Comparison of ENCODE assay signal across 8 cellular contexts in the genomic region with DNA sequence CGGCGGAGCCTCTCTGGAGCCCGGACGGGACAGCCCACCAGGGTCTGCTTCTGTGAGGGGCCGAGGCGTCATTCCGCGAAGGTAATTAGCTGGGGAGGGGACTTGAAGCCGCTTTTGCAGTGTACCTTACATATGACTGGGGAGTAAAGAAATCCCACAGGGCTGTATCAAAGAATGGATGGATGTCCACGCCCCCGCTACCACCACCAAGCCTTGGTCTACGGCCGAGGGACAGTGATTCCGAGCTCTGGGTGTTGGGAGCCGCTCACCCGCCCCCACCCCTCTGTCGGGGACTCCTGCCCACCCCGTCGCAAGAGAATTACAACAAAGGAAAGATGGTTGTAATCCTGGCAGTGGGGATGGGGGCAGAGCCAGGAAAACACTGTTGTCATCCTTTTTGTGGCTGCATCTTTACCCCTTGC. TPM values are rescaled to one million over a fixed set of nuclear protein-coding genes. Genes with fewer than 3 reads are reported as not detected.
DNase-seq lines count a peak whose midpoint lies in the region; ATAC-seq and TF ChIP-seq lines count a peak whose summit lies in the region.

No MANE protein-coding gene starts in this region.

- peak; percentile 18 for ATAC-seq in GM18907 (IDR thresholded peaks at IDR 0.05; ENCODE audit: unreplicated experiment)
- peak; percentile 9 for ATAC-seq in HG03159 (IDR thresholded peaks at IDR 0.05; ENCODE audit: unreplicated experiment)
- no peak for ATAC-seq in T-cell (replicated peaks in 1 of 4)
- no peak for ATAC-seq in natural killer cell treated with Interleukin-12 subunit alpha and Interleukin-12 subunit beta and Interleukin-15 and Interleukin-18, amount 100 ng/mL, for 72 hours
- no peak for ATAC-seq in GM18519 (IDR thresholded peaks at IDR 0.05; ENCODE audit: low FRiP score, unreplicated experiment)

- no peaks in the 10 kb centered on the region for H3K27me3 Mint-ChIP-seq in T-cell
- H3K27me3 Mint-ChIP-seq in natural killer cell treated with Interleukin-12 subunit alpha and Interleukin-12 subunit beta and Interleukin-15 and Interleukin-18, amount 100 ng/mL, for 72 hours = no peaks in the 10 kb centered on the region

- peaks cover 41 to 50% (median 46%) of the 10 kb centered on the region in 3 donors for H3K4me1 Mint-ChIP-seq in T-cell
- H3K4me1 Mint-ChIP-seq in natural killer cell treated with Interleukin-12 subunit alpha and Interleukin-12 subunit beta and Interleukin-15 and Interleukin-18, amount 100 ng/mL, for 72 hours (ENCODE audit: low read depth in 2 of 2) = peaks cover 31 to 52% of the 10 kb centered on the region in 2 donors

- no peaks in the 10 kb centered on the region for H3K36me3 ChIP-seq in BE2C

- CTCF ChIA-PET in T-cell (lab: Charles Lee) = interaction anchor here (0.6 to 1.4 kb wide), 7 partner anchors 10 to 1553 kb away, joined by 3 to 7 read pairs (median 4); partner anchors contain the start of gene SHPRH (in 1 of the 2)

- DNase-seq in BE2C (peak; percentile 51), T-cell (peak in 1 of 34 experiments; percentile 2), fibroblast of gingiva (ENCODE audit: low read depth) (peak; percentile 44), NCI-H226 (no peak)
- DNase-seq in natural killer cell treated with Interleukin-12 subunit alpha and Interleukin-12 subunit beta and Interleukin-15 and Interleukin-18, amount 100 ng/mL, for 72 hours (ENCODE audit: low spot score) = no peak

- H3K9me3 Mint-ChIP-seq in T-cell = no peaks in the 10 kb centered on the region
- H3K9me3 Mint-ChIP-seq in natural killer cell treated with Interleukin-12 subunit alpha and Interleukin-12 subunit beta and Interleukin-15 and Interleukin-18, amount 100 ng/mL, for 72 hours = no peaks in the 10 kb centered on the region

- H3K4me1 ChIP-seq in BE2C = no peaks in the 10 kb centered on the region; the same call in 1 of the 2 replicates

- H3K4me3 ChIP-seq in BE2C (ENCODE audit: low read depth, low read length) = peak overlapping the region; percentile 93

- peak overlapping the region; percentile 89 to 94 (median 94) for H3K4me3 Mint-ChIP-seq in T-cell
- H3K4me3 Mint-ChIP-seq in natural killer cell treated with Interleukin-12 subunit alpha and Interleukin-12 subunit beta and Interleukin-15 and Interleukin-18, amount 100 ng/mL, for 72 hours = peak overlapping the region; percentile 86

- H3K9me3 ChIP-seq in BE2C = no peaks in the 10 kb centered on the region

- no peaks in the 10 kb centered on the region for H3K27me3 ChIP-seq in BE2C

- peak overlapping the region; percentile 88 to 94 for H3K27ac Mint-ChIP-seq in T-cell
- peak overlapping the region; percentile 84 to 85 for H3K27ac Mint-ChIP-seq in natural killer cell treated with Interleukin-12 subunit alpha and Interleukin-12 subunit beta and Interleukin-15 and Interleukin-18, amount 100 ng/mL, for 72 hours

- no peak for TF ChIP-seq CTCF in BE2C (IDR thresholded peaks at IDR 0.05; ENCODE audit: low read depth, low read length)

- H3K36me3 Mint-ChIP-seq in T-cell = no peaks in the 10 kb centered on the region
- no peaks in the 10 kb centered on the region for H3K36me3 Mint-ChIP-seq in natural killer cell treated with Interleukin-12 subunit alpha and Interleukin-12 subunit beta and Interleukin-15 and Interleukin-18, amount 100 ng/mL, for 72 hours

- POLR2A ChIA-PET in T-cell (lab: Charles Lee) = interaction anchor here (0.8 to 1.9 kb wide), 3 partner anchors 51 to 149 kb away, joined by 3 to 7 read pairs (median 4); partner anchors contain the start of gene SHPRH (in 1 of the 2)

RNA-seq across cellular contexts. Expression of gene FBXO30, which starts 0.8 kb away (rescaled TPM):
- 5.3 TPM for polyA plus RNA-seq in BE2C (2012; ENCODE audit: insufficient read depth, insufficient read length, low read depth)
- total RNA-seq in T-cell = 1 to 10 TPM; 2.5 to 6.2 (median 5.0) TPM
- 1 to 10 TPM; 6.9 to 7.8 TPM for total RNA-seq in natural killer cell treated with Interleukin-12 subunit alpha and Interleukin-12 subunit beta and Interleukin-15 and Interleukin-18, amount 100 ng/mL, for 72 hours

Comparison
In these comparisons a context has a peak if more than half of its experiments do, and no peak if none do; other contexts are left out.
1. DNase-seq: peak in BE2C (single experiment) and fibroblast of gingiva (single experiment); none in natural killer cell treated with Interleukin-12 subunit alpha and Interleukin-12 subunit beta and Interleukin-15 and Interleukin-18, amount 100 ng/mL, for 72 hours (single experiment) and NCI-H226 (single experiment).
2. ATAC-seq: peak in GM18907 (single experiment) and HG03159 (single experiment); none in T-cell (0 of 4), natural killer cell treated with Interleukin-12 subunit alpha and Interleukin-12 subunit beta and Interleukin-15 and Interleukin-18, amount 100 ng/mL, for 72 hours (0 of 2) and GM18519 (single experiment).